ENCODE assay signal across 8 cellular contexts in the genomic region with DNA sequence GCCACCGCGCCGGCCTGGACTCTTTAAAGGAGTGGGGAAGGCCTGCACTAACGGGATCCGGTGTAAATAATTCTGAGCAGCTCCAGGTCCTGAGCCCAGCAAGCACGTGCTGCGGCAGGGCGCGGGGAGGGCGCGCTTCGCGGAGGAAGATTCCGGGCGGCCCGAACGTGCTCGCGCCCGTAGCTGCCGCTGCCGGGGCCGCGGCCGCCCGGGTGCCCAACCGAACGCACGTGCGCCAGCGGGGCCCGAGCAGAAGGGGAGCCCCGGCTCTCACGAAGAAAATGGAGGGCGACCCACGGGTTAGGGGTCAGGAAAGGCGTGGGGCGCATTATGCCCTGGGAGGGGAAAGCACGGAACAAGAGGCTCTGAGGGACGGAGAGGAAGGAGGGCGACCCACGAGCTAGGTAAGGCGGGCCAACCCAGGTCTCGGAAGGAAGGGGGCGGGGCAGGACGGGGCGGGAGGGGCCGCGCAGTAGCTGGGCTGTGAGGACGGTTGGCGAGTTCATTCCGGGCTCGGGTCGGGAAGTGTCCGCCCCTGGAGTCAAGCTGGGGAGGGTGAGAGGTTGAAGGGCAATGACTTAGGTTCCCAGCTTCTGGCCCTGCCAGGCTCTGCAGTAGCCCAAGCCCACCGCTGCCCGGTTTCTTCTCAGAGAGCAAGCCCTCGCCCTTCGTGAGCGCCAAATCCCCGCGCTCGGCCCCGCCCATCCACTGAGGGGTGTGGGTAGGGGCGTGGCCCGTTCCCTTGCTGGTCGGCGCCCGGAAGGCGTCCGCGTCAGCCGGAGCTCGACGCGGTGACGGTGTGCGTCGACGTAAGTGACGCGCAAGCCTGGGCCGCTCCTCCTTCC. TPM values are rescaled to one million over a fixed set of nuclear protein-coding genes. Genes with fewer than 3 reads are reported as not detected.
A peak's percentile ranks its signal among the peaks of the same experiment; 100 is the strongest.
DNase-seq lines count a peak whose midpoint lies in the region; ATAC-seq and TF ChIP-seq lines count a peak whose summit lies in the region.

A gene with protein sequence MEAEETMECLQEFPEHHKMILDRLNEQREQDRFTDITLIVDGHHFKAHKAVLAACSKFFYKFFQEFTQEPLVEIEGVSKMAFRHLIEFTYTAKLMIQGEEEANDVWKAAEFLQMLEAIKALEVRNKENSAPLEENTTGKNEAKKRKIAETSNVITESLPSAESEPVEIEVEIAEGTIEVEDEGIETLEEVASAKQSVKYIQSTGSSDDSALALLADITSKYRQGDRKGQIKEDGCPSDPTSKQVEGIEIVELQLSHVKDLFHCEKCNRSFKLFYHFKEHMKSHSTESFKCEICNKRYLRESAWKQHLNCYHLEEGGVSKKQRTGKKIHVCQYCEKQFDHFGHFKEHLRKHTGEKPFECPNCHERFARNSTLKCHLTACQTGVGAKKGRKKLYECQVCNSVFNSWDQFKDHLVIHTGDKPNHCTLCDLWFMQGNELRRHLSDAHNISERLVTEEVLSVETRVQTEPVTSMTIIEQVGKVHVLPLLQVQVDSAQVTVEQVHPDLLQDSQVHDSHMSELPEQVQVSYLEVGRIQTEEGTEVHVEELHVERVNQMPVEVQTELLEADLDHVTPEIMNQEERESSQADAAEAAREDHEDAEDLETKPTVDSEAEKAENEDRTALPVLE (plus strand): TSS at position 195 of the 845 bp plus-strand sequence. CDS start 1,140 bp downstream, outside the sequence.

- peak within 1 kb of the TSS; percentile 96 for H3K4me3 ChIP-seq in epithelial cell of proximal tubule (ENCODE audit: low read depth, low read length)
- peak within 1 kb of the TSS; percentile 88 to 95 for H3K4me3 ChIP-seq in mucosa of rectum (ENCODE audit: low read length in 2 of 2)

- peak; percentile 93 for DNase-seq in DMS 273 treated with DMSO at 0.1 percent for 48 hours (lab: John Stamatoyannopoulos, UW)
- DNase-seq in OCI-M2 (lab: John Stamatoyannopoulos, UW; ENCODE audit: unreplicated experiment), result peak; percentile 70
- peak; percentile 97 for DNase-seq in activated T-cell treated with anti-CD3 and anti-CD28 coated beads for 48 hours (ENCODE audit: low read depth)
- DNase-seq in epithelial cell of proximal tubule (ENCODE audit: low read depth), result peak; percentile 46
- peak; percentile 97 for DNase-seq in stimulated activated CD8-positive, alpha-beta memory T cell treated with anti-CD3 and anti-CD28 coated beads, Interleukin-4, amount 100 ng/mL, for 48 hours

- peaks cover 15 to 22% of the 10 kb centered on the region in 2 donors for H3K4me1 ChIP-seq in mucosa of rectum (ENCODE audit: control insufficient read depth in 2 of 2, insufficient read depth in 2 of 2, low read length in 2 of 2)

- no peaks in the 10 kb centered on the region for H3K27me3 ChIP-seq in mucosa of rectum (ENCODE audit: control insufficient read depth in 2 of 2, insufficient read depth in 2 of 2, low read length in 2 of 2)

- no peak for TF ChIP-seq CTCF in epithelial cell of proximal tubule (conservative IDR thresholded peaks at IDR 0.05; ENCODE audit: low read depth, low read length)

- peak within 1 kb of the TSS; percentile 87 to 98 (median 92) for H3K27ac Mint-ChIP-seq in IgD-negative memory B cell

- H3K36me3 Mint-ChIP-seq in IgD-negative memory B cell, result peaks cover 6% of the 10 kb centered on the region

- peak within 1 kb of the TSS; percentile 96 to 98 for H3K27ac ChIP-seq in mucosa of rectum (ENCODE audit: low read depth in 2 of 2, low read length in 2 of 2)

- H3K36me3 ChIP-seq in mucosa of rectum (ENCODE audit: control insufficient read depth in 2 of 2, insufficient read depth in 2 of 2, low read length in 2 of 2), result peaks cover 12 to 14% of the 10 kb centered on the region in 2 donors

- H3K9me3 ChIP-seq in mucosa of rectum (ENCODE audit: control insufficient read depth in 2 of 2, low read length in 2 of 2), result no peaks in the 10 kb centered on the region

- no peaks in the 10 kb centered on the region for H3K9me3 Mint-ChIP-seq in IgD-negative memory B cell

- H3K27me3 Mint-ChIP-seq in IgD-negative memory B cell, result no peaks in the 10 kb centered on the region

- H3K9ac ChIP-seq in mucosa of rectum (ENCODE audit: low read depth in 1 of 2, low read length in 2 of 2), result peak within 1 kb of the TSS; percentile 91 to 98

- ATAC-seq in GM21529 (IDR thresholded peaks at IDR 0.05; ENCODE audit: unreplicated experiment), result peak; percentile 93

- peak within 1 kb of the TSS; percentile 89 to 99 (median 94) for H3K4me3 Mint-ChIP-seq in IgD-negative memory B cell

- peaks cover 16 to 29% (median 21%) of the 10 kb centered on the region in 3 donors for H3K4me1 Mint-ChIP-seq in IgD-negative memory B cell

RNA-seq across cellular contexts. Expression of the gene that starts here (rescaled TPM):
- polyA plus RNA-seq in IgD-negative memory B cell, result 44.1 TPM
- 22.3 and 30.5 TPM in 2 replicates for total RNA-seq in epithelial cell of proximal tubule

Comparison
In these comparisons a context has a peak if more than half of its experiments do, and no peak if none do; other contexts are left out.
1. Peak in every context shown above with its lines: DNase-seq, ATAC-seq, H3K4me3 ChIP-seq and H3K27ac ChIP-seq.
2. DNase-seq: peak in every context shown above with its lines; median percentile 97 in activated T-cell treated with anti-CD3 and anti-CD28 coated beads for 48 hours; 97 in stimulated activated CD8-positive, alpha-beta memory T cell treated with anti-CD3 and anti-CD28 coated beads, Interleukin-4, amount 100 ng/mL, for 48 hours; 93 in DMS 273 treated with DMSO at 0.1 percent for 48 hours; 70 in OCI-M2; 46 in epithelial cell of proximal tubule.